ENCODE assay signal across 20 cellular contexts in the genomic region with DNA sequence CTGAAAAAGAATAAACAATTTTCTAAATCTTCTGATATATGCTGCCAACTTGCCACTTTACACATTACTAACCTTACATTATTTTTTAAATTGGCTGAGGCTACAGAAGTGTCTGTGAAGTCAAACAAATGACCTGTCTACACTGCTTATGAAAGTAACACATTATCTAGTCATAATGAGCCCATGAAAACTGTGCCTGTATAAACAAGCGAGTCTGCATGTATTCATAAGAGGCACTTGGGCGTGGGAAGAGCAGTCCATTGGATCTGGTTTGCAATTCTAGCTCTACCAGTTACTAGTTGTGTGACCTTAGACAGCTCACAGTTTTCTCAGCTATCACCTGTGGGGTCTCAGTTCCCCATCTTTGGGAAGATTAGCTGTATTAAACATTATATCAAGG. TPM values are rescaled to one million over a fixed set of nuclear protein-coding genes. Genes with fewer than 3 reads are reported as not detected.
DNase-seq lines count a peak whose midpoint lies in the region; ATAC-seq and TF ChIP-seq lines count a peak whose summit lies in the region.
"Had no signal": no experiment of that assay in that cellular context is flagged by ENCODE, and none has a peak within 500 bp of the region (broad histone marks: within the 10 kb centered on the region; RNA-seq: fewer than 3 reads in every experiment).

No MANE protein-coding gene starts in this region.

- in situ Hi-C loops in IMR-90 (cut with MboI; ENCODE audit: low sequenced_read_pairs): no loop called here

- no peaks in the 10 kb centered on the region for H3K9me3 Mint-ChIP-seq in natural killer cell treated with Interleukin-12 subunit alpha and Interleukin-12 subunit beta and Interleukin-15 and Interleukin-18, amount 100 ng/mL, for 72 hours
- no peaks in the 10 kb centered on the region for H3K9me3 Mint-ChIP-seq in natural killer cell
- no peaks in the 10 kb centered on the region for H3K9me3 Mint-ChIP-seq in activated T-helper 17 cell treated with anti-CD3 and anti-CD28 coated beads, Interleukin-2, amount 50 U/mL, for 72 hours
- no peaks in the 10 kb centered on the region for H3K9me3 Mint-ChIP-seq in stimulated activated effector memory CD8-positive, alpha-beta T cell treated with anti-CD3 and anti-CD28 coated beads, Interleukin-12 subunit alpha, Interleukin-12 subunit beta, amount 100 ng/mL, for 72 hours
- H3K9me3 Mint-ChIP-seq: brain; memory B cell; nephron; T-helper 2 cell treated with Interferon-gamma antibody and Interleukin-4, amounts not matched to agents 5 μg/mL and 100 μg/mL, for 36 hours had no signal

- H2BK5ac ChIP-seq in IMR-90 (ENCODE audit: low read depth, low read length, poor library complexity, severe bottlenecking): no peak overlapping the region

- no peak for TF ChIP-seq CTCF in natural killer cell (IDR thresholded peaks at IDR 0.05)
- no peak for TF ChIP-seq CTCF in IMR-90 (conservative IDR thresholded peaks at IDR 0.05; ENCODE audit: low read depth, low read length)

- peaks cover 5% of the 10 kb centered on the region; the same call in 1 of the 2 replicates for H4K20me1 ChIP-seq in IMR-90 (ENCODE audit: insufficient read depth, low read length)

- H3K9me1 ChIP-seq in IMR-90 (ENCODE audit: insufficient read depth, low read length): peaks cover 11% of the 10 kb centered on the region

- H2BK15ac ChIP-seq in IMR-90 (ENCODE audit: low read depth, low read length): no peak overlapping the region

- H2AK5ac ChIP-seq in IMR-90 (ENCODE audit: low read depth, low read length): no peak overlapping the region

- H3K4ac ChIP-seq in IMR-90 (ENCODE audit: low read depth, low read length): no peak overlapping the region

- no peak overlapping the region for H3K27ac Mint-ChIP-seq in natural killer cell treated with Interleukin-12 subunit alpha and Interleukin-12 subunit beta and Interleukin-15 and Interleukin-18, amount 100 ng/mL, for 72 hours
- H3K27ac Mint-ChIP-seq in natural killer cell: peak overlapping the region in 1 of 2 donors; percentile 23
- peak overlapping the region; percentile 20 for H3K27ac Mint-ChIP-seq in activated T-helper 17 cell treated with anti-CD3 and anti-CD28 coated beads, Interleukin-2, amount 50 U/mL, for 72 hours
- H3K27ac Mint-ChIP-seq in stimulated activated effector memory CD8-positive, alpha-beta T cell treated with anti-CD3 and anti-CD28 coated beads, Interleukin-12 subunit alpha, Interleukin-12 subunit beta, amount 100 ng/mL, for 72 hours: peak overlapping the region; percentile 94
- H3K27ac Mint-ChIP-seq: memory B cell; nephron; T-helper 2 cell treated with Interferon-gamma antibody and Interleukin-4, amounts not matched to agents 5 μg/mL and 100 μg/mL, for 36 hours had no signal

- H3K23ac ChIP-seq in IMR-90 (ENCODE audit: low read depth, low read length): 0 out of 2 replicates have a peak overlapping the region, but pooled peaks have one; percentile 12

- no peak overlapping the region for H3K9ac ChIP-seq in IMR-90 (ENCODE audit: low read depth, low read length)

- H3K36me3 ChIP-seq in IMR-90 (ENCODE audit: control insufficient read depth, insufficient read depth, low read length): peaks cover 2% of the 10 kb centered on the region; the same call in 1 of the 2 replicates
- H3K36me3 ChIP-seq: SJCRH30 had no signal

- intact Hi-C loops in natural killer cell (cut with micrococcal nuclease): no loop called here
- intact Hi-C loops in IMR-90 (cut with micrococcal nuclease): loop anchor here (2.0 kb wide), 1 partner anchor 15 kb away; no protein-coding TSS in a partner anchor

- no peak overlapping the region for H2AFZ ChIP-seq in IMR-90 (replicated peaks; ENCODE audit: low read length, poor library complexity)

- CTCF ChIA-PET in IMR-90 (lab: Yijun Ruan, JAX): no interaction called here

- H3K18ac ChIP-seq in IMR-90 (ENCODE audit: low read depth, low read length): no peak overlapping the region

- H3K4me1 ChIP-seq in IMR-90 (ENCODE audit: control insufficient read depth, insufficient read depth, low read length): peaks cover 7% of the 10 kb centered on the region

- peaks cover 22 to 23% of the 10 kb centered on the region in 2 donors for H3K4me1 Mint-ChIP-seq in natural killer cell treated with Interleukin-12 subunit alpha and Interleukin-12 subunit beta and Interleukin-15 and Interleukin-18, amount 100 ng/mL, for 72 hours (ENCODE audit: low read depth in 2 of 2)
- peaks cover 32 to 33% of the 10 kb centered on the region in 2 donors for H3K4me1 Mint-ChIP-seq in natural killer cell
- H3K4me1 Mint-ChIP-seq in activated T-helper 17 cell treated with anti-CD3 and anti-CD28 coated beads, Interleukin-2, amount 50 U/mL, for 72 hours: peaks cover 19% of the 10 kb centered on the region
- H3K4me1 Mint-ChIP-seq in stimulated activated effector memory CD8-positive, alpha-beta T cell treated with anti-CD3 and anti-CD28 coated beads, Interleukin-12 subunit alpha, Interleukin-12 subunit beta, amount 100 ng/mL, for 72 hours: peaks cover 35% of the 10 kb centered on the region

- ATAC-seq in natural killer cell treated with Interleukin-12 subunit alpha and Interleukin-12 subunit beta and Interleukin-15 and Interleukin-18, amount 100 ng/mL, for 72 hours: peak in 1 of 2 donors; percentile 39
- ATAC-seq in natural killer cell (no peak), IMR-90 (ENCODE audit: low read depth) (no peak), HG03159 (IDR thresholded peaks at IDR 0.05; ENCODE audit: unreplicated experiment) (no peak)
- ATAC-seq in activated T-helper 17 cell treated with anti-CD3 and anti-CD28 coated beads, Interleukin-2, amount 50 U/mL, for 72 hours (replicated peaks): peak; percentile 30
- peak; percentile 66 for ATAC-seq in stimulated activated effector memory CD8-positive, alpha-beta T cell treated with anti-CD3 and anti-CD28 coated beads, Interleukin-12 subunit alpha, Interleukin-12 subunit beta, amount 100 ng/mL, for 72 hours

- H3K4me2 ChIP-seq in IMR-90 (ENCODE audit: low read depth, low read length): no peak overlapping the region

- no peak for DNase-seq in natural killer cell treated with Interleukin-12 subunit alpha and Interleukin-12 subunit beta and Interleukin-15 and Interleukin-18, amount 100 ng/mL, for 72 hours (ENCODE audit: low spot score)
- no peak for DNase-seq in natural killer cell
- peak; percentile 7 for DNase-seq in IMR-90
- DNase-seq in stimulated activated effector memory CD8-positive, alpha-beta T cell treated with anti-CD3 and anti-CD28 coated beads, Interleukin-12 subunit alpha, Interleukin-12 subunit beta, amount 100 ng/mL, for 72 hours (ENCODE audit: low spot score in 2 of 2): no peak
- no peak for DNase-seq in NCI-H2171 treated with DMSO at 0.1 percent for 48 hours (lab: John Stamatoyannopoulos, UW)
- no peak for DNase-seq in stimulated activated naive CD4-positive, alpha-beta T cell (lab: John Stamatoyannopoulos, UW)
- DNase-seq: activated CD8-positive, alpha-beta memory T cell treated with anti-CD3 and anti-CD28 coated beads, Interleukin-2, amount 50 U/mL, for 4 hours; activated naive CD4-positive, alpha-beta T cell treated with Interleukin-2 at 50 U/mL for 16 hours; dermis blood vessel endothelial cell; head of caudate nucleus; islet precursor cell; NCI-H1048 had no signal

- H4K8ac ChIP-seq in IMR-90 (ENCODE audit: low read depth in 2 of 2, low read length in 2 of 2): no peak overlapping the region

- no peak overlapping the region for H3K4me3 ChIP-seq in IMR-90 (ENCODE audit: insufficient read depth, low read depth, low read length)
- H3K4me3 ChIP-seq: SJCRH30, tibial nerve had no signal

- no peak overlapping the region for H3K56ac ChIP-seq in IMR-90 (ENCODE audit: extremely low read depth, insufficient read depth, low read length)

- H3K36me3 Mint-ChIP-seq in natural killer cell treated with Interleukin-12 subunit alpha and Interleukin-12 subunit beta and Interleukin-15 and Interleukin-18, amount 100 ng/mL, for 72 hours: no peaks in the 10 kb centered on the region
- H3K36me3 Mint-ChIP-seq in natural killer cell: no peaks in the 10 kb centered on the region
- H3K36me3 Mint-ChIP-seq in activated T-helper 17 cell treated with anti-CD3 and anti-CD28 coated beads, Interleukin-2, amount 50 U/mL, for 72 hours (ENCODE audit: low read depth): peaks cover 27% of the 10 kb centered on the region
- H3K36me3 Mint-ChIP-seq in stimulated activated effector memory CD8-positive, alpha-beta T cell treated with anti-CD3 and anti-CD28 coated beads, Interleukin-12 subunit alpha, Interleukin-12 subunit beta, amount 100 ng/mL, for 72 hours: peaks cover 33% of the 10 kb centered on the region

- H3K27me3 Mint-ChIP-seq in natural killer cell treated with Interleukin-12 subunit alpha and Interleukin-12 subunit beta and Interleukin-15 and Interleukin-18, amount 100 ng/mL, for 72 hours: no peaks in the 10 kb centered on the region
- H3K27me3 Mint-ChIP-seq in natural killer cell (ENCODE audit: low read depth in 2 of 2): no peaks in the 10 kb centered on the region
- H3K27me3 Mint-ChIP-seq in activated T-helper 17 cell treated with anti-CD3 and anti-CD28 coated beads, Interleukin-2, amount 50 U/mL, for 72 hours: no peaks in the 10 kb centered on the region
- H3K27me3 Mint-ChIP-seq: memory B cell had no signal

- H3K4me3 Mint-ChIP-seq in natural killer cell treated with Interleukin-12 subunit alpha and Interleukin-12 subunit beta and Interleukin-15 and Interleukin-18, amount 100 ng/mL, for 72 hours: peak overlapping the region; percentile 41
- H3K4me3 Mint-ChIP-seq in natural killer cell: no peak overlapping the region
- H3K4me3 Mint-ChIP-seq in activated T-helper 17 cell treated with anti-CD3 and anti-CD28 coated beads, Interleukin-2, amount 50 U/mL, for 72 hours: peak overlapping the region; percentile 83
- peak overlapping the region; percentile 91 for H3K4me3 Mint-ChIP-seq in stimulated activated effector memory CD8-positive, alpha-beta T cell treated with anti-CD3 and anti-CD28 coated beads, Interleukin-12 subunit alpha, Interleukin-12 subunit beta, amount 100 ng/mL, for 72 hours
- H3K4me3 Mint-ChIP-seq: memory B cell had no signal

- H3K27me3 ChIP-seq in IMR-90 (ENCODE audit: control insufficient read depth, insufficient read depth, low read length): no peaks in the 10 kb centered on the region
- H3K27me3 ChIP-seq: SJCRH30, tibial nerve had no signal

- no peak overlapping the region for H2BK20ac ChIP-seq in IMR-90 (ENCODE audit: low read depth, low read length)

- no peak overlapping the region for H3K27ac ChIP-seq in IMR-90 (ENCODE audit: insufficient read depth, low read length)
- H3K27ac ChIP-seq: tibial nerve had no signal

- TF ChIP-seq RAD21 in IMR-90 (IDR thresholded peaks at IDR 0.05; ENCODE audit: low read length): no peak

- no peak overlapping the region for H4K5ac ChIP-seq in IMR-90 (ENCODE audit: low read depth, low read length)

- H2BK120ac ChIP-seq in IMR-90 (ENCODE audit: low read depth, low read length): no peak overlapping the region

- no peaks in the 10 kb centered on the region for H3K9me3 ChIP-seq in IMR-90 (ENCODE audit: control insufficient read depth, insufficient read depth, low read length)
- H3K9me3 ChIP-seq: SJCRH30, tibial nerve had no signal

- no peak overlapping the region for H4K91ac ChIP-seq in IMR-90 (ENCODE audit: insufficient read depth, low read depth, low read length)

- BruUV-seq in IMR-90 (replicated peaks; lab: Mats Ljungman, UMichigan): no TSS peak

- no peak overlapping the region for H2AK9ac ChIP-seq in IMR-90 (replicated peaks; ENCODE audit: low read depth, low read length, poor library complexity)

- no peak for TF ChIP-seq POLR2A in IMR-90 (IDR thresholded peaks at IDR 0.05; ENCODE audit: low read depth, low read length)

- POLR2A ChIA-PET in IMR-90 (lab: Charles Lee; ENCODE audit: unreplicated experiment): no interaction called here

- no peak overlapping the region for H3K14ac ChIP-seq in IMR-90 (replicated peaks; ENCODE audit: low read depth, low read length)

- WGBS in IMR-90 (ENCODE audit: extremely low coverage in 2 of 2, insufficient read length in 1 of 2), 2 experiments: no CpG with 5 or more reads among the region's 2 CpGs

- H3K79me1 ChIP-seq in IMR-90 (ENCODE audit: low read depth in 1 of 2, low read length in 2 of 2): peaks cover 20 to 32% of the 10 kb centered on the region in 2 experiments

- dilution Hi-C loops in IMR-90 (cut with HindIII; ENCODE audit: low sequenced_read_pairs, unreplicated experiment): no loop called here

RNA-seq across cellular contexts. Expression of a gene that starts 3.1 kb away (rescaled TPM):
- total RNA-seq in natural killer cell treated with Interleukin-12 subunit alpha and Interleukin-12 subunit beta and Interleukin-15 and Interleukin-18, amount 100 ng/mL, for 72 hours: 10 to 100 TPM; 34.1 to 42.7 TPM
- total RNA-seq in natural killer cell (10 to 100 TPM; 59.0 to 64.2 (median 63.3) TPM), IMR-90 (2012; rRNA removed) (16.7 and 23.1 TPM in 2 replicates)
- 9.6 and 14.8 TPM in 2 replicates for polyA plus RNA-seq in IMR-90 (2012; rRNA removed)
- polyA plus RNA-seq in IMR-90 (2012; cell fraction: cytosol; rRNA removed): 3.0 and 3.3 TPM in 2 replicates
- polyA plus RNA-seq in IMR-90 (2012; cell fraction: nucleus; rRNA removed; ENCODE audit: low replicate concordance): 11.8 and 53.3 TPM in 2 replicates
- 10 to 100 TPM; 24.0 to 37.6 TPM for total RNA-seq in activated T-helper 17 cell treated with anti-CD3 and anti-CD28 coated beads, Interleukin-2, amount 50 U/mL, for 72 hours

RNA-seq across cellular contexts. Expression of a gene that starts 7.9 kb away (rescaled TPM):
- total RNA-seq in natural killer cell treated with Interleukin-12 subunit alpha and Interleukin-12 subunit beta and Interleukin-15 and Interleukin-18, amount 100 ng/mL, for 72 hours: 10 to 100 TPM; 16.1 to 27.6 TPM
- total RNA-seq in natural killer cell (10 to 100 TPM; 12.0 to 15.6 (median 13.1) TPM), IMR-90 (2012; rRNA removed) (44.6 and 62.5 TPM in 2 replicates)
- polyA plus RNA-seq in IMR-90 (2012; rRNA removed): 17.9 and 23.0 TPM in 2 replicates
- polyA plus RNA-seq in IMR-90 (2012; cell fraction: cytosol; rRNA removed): 2.1 and 2.6 TPM in 2 replicates
- polyA plus RNA-seq in IMR-90 (2012; cell fraction: nucleus; rRNA removed; ENCODE audit: low replicate concordance): 1.0 and 8.5 TPM in 2 replicates
- 10 to 100 TPM; 61.0 to 79.7 TPM for total RNA-seq in activated T-helper 17 cell treated with anti-CD3 and anti-CD28 coated beads, Interleukin-2, amount 50 U/mL, for 72 hours

RNA-seq across cellular contexts. Expression of a gene that starts 41.4 kb away (rescaled TPM):
- total RNA-seq in natural killer cell treated with Interleukin-12 subunit alpha and Interleukin-12 subunit beta and Interleukin-15 and Interleukin-18, amount 100 ng/mL, for 72 hours: under 1 TPM; 0.43 to 0.92 TPM
- total RNA-seq in natural killer cell: 1 to 10 TPM in 1 of 3 donors, under 1 TPM in 2; 0.61 to 1.2 (median 0.84) TPM
- 14.7 and 19.0 TPM in 2 replicates for total RNA-seq in IMR-90 (2012; rRNA removed)
- 10.9 and 12.1 TPM in 2 replicates for polyA plus RNA-seq in IMR-90 (2012; rRNA removed)
- polyA plus RNA-seq in IMR-90 (2012; cell fraction: cytosol; rRNA removed): 7.1 and 8.5 TPM in 2 replicates
- polyA plus RNA-seq in IMR-90 (2012; cell fraction: nucleus; rRNA removed; ENCODE audit: low replicate concordance): 10.3 and 11.6 TPM in 2 replicates
- total RNA-seq in activated T-helper 17 cell treated with anti-CD3 and anti-CD28 coated beads, Interleukin-2, amount 50 U/mL, for 72 hours: under 1 TPM; 0.32 to 0.54 TPM

Comparison
In these comparisons a context has a peak if more than half of its experiments do, and no peak if none do; other contexts are left out.
1. ATAC-seq: peak in activated T-helper 17 cell treated with anti-CD3 and anti-CD28 coated beads, Interleukin-2, amount 50 U/mL, for 72 hours (single experiment) and stimulated activated effector memory CD8-positive, alpha-beta T cell treated with anti-CD3 and anti-CD28 coated beads, Interleukin-12 subunit alpha, Interleukin-12 subunit beta, amount 100 ng/mL, for 72 hours (single experiment); none in natural killer cell (0 of 3), IMR-90 (single experiment) and HG03159 (single experiment).
2. H3K27ac Mint-ChIP-seq: peak in activated T-helper 17 cell treated with anti-CD3 and anti-CD28 coated beads, Interleukin-2, amount 50 U/mL, for 72 hours (single experiment) and stimulated activated effector memory CD8-positive, alpha-beta T cell treated with anti-CD3 and anti-CD28 coated beads, Interleukin-12 subunit alpha, Interleukin-12 subunit beta, amount 100 ng/mL, for 72 hours (single experiment); none in natural killer cell treated with Interleukin-12 subunit alpha and Interleukin-12 subunit beta and Interleukin-15 and Interleukin-18, amount 100 ng/mL, for 72 hours (0 of 2).